ENCODE assay signal across 1 cellular context in genomic region chr2:73246850-73247249, GRCh38.
TF ChIP-seq lines count a peak whose summit lies in the region.

No MANE protein-coding gene starts in this region.

TF ChIP-seq in HepG2, 621 proteins besides CTCF, POLR2A, EP300 and RAD21:
- peak; percentile 63 to 78 for TF ChIP-seq MAFK (conservative IDR thresholded peaks at IDR 0.05 in 1 of 2, IDR thresholded peaks at IDR 0.05 in 1 of 2; ENCODE audit: low read length in 2 of 2)
- TF ChIP-seq CHD4 (IDR thresholded peaks at IDR 0.05; ENCODE audit: borderline replicate concordance, low read length) = no peak
- TF ChIP-seq CCDC6 (CRISPR knock-in tag; IDR thresholded peaks at IDR 0.05) = no peak
- no peak for TF ChIP-seq KDM6A (CRISPR knock-in tag; IDR thresholded peaks at IDR 0.05; ENCODE audit: low read depth)
- peak; percentile 29; the same call in 1 of the 2 replicates for TF ChIP-seq MAFF (IDR thresholded peaks at IDR 0.05; ENCODE audit: low read depth, low read length)
- no peak for TF ChIP-seq RAD51 (IDR thresholded peaks at IDR 0.05; ENCODE audit: borderline replicate concordance)
- TF ChIP-seq HDAC2 (CRISPR knock-in tag; IDR thresholded peaks at IDR 0.05) = no peak
- no peak for TF ChIP-seq FOXM1 (CRISPR knock-in tag; IDR thresholded peaks at IDR 0.05)
- no peak for TF ChIP-seq THRA (CRISPR knock-in tag; IDR thresholded peaks at IDR 0.05; ENCODE audit: borderline replicate concordance)
- TF ChIP-seq ZNF441 (CRISPR knock-in tag; IDR thresholded peaks at IDR 0.05; ENCODE audit: borderline replicate concordance) = no peak
- TF ChIP-seq ZBTB20 (CRISPR knock-in tag; IDR thresholded peaks at IDR 0.05; ENCODE audit: borderline replicate concordance, low read depth) = no peak
TF ChIP-seq in HepG2: peak in this region for 2.
